In the genomic region with DNA sequence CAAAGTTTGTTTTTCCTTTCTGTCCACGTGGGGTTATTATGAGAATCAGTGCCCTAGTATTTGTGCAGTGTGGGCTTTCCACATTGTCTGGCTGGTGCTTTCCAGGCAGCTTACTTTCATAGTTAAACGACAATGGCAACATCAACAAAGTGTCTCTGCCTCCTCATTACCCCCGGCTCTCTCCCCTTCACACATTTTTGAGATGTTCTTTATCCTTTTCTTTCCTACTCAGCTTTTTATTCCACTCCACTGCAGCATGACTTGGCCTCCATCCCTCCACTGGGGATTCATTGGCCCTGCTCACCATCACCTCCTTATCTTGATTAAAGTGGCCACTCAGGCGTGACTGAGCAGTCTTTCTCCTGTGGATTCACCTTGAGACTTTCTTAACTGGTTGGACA, we compare ENCODE assay signal across 10 cellular contexts. TPM values are rescaled to one million over a fixed set of nuclear protein-coding genes. Genes with fewer than 3 reads are reported as not detected.
A peak's percentile ranks its signal among the peaks of the same experiment; 100 is the strongest.
DNase-seq lines count a peak whose midpoint lies in the region; ATAC-seq and TF ChIP-seq lines count a peak whose summit lies in the region.
"Had no signal": no experiment of that assay in that cellular context is flagged by ENCODE, and none has a peak within 500 bp of the region (broad histone marks: within the 10 kb centered on the region; RNA-seq: fewer than 3 reads in every experiment).

No MANE protein-coding gene starts in this region.

- no peak overlapping the region for H3K4me2 ChIP-seq in mesenchymal stem cell (ENCODE audit: low read length, poor library complexity, severe bottlenecking)

- H2BK120ac ChIP-seq in mesenchymal stem cell (ENCODE audit: low read depth, low read length), result no peak overlapping the region

- no peak overlapping the region for H3K23ac ChIP-seq in mesenchymal stem cell (ENCODE audit: low read length in 2 of 2)

- H3K4me3 ChIP-seq in LNCaP clone FGC (ENCODE audit: low read depth, low read length) (peak overlapping the region; percentile 8; the same call in 1 of the 2 replicates), mesenchymal stem cell (ENCODE audit: insufficient read depth in 1 of 2, low read depth in 1 of 2, low read length in 2 of 2) (peak overlapping the region in 1 of 2 experiments; percentile 52), urinary bladder (ENCODE audit: low read depth, low read length) (no peak overlapping the region)

- no peak overlapping the region for H4K8ac ChIP-seq in mesenchymal stem cell (ENCODE audit: low read length)

- peak overlapping the region; percentile 17 for H3K27ac ChIP-seq in mesenchymal stem cell (ENCODE audit: low read length, poor library complexity, severe bottlenecking)
- peak overlapping the region; percentile 65 for H3K27ac ChIP-seq in urinary bladder (ENCODE audit: low read depth)

- peaks cover 77% of the 10 kb centered on the region for H3K4me1 Mint-ChIP-seq in chondrocyte (ENCODE audit: low read depth)

- peaks cover 10% of the 10 kb centered on the region for H3K4me1 ChIP-seq in mesenchymal stem cell (ENCODE audit: control insufficient read depth, insufficient read depth, low read depth, low read length)
- H3K4me1 ChIP-seq in urinary bladder (ENCODE audit: insufficient read depth), result no peaks in the 10 kb centered on the region

- no peaks in the 10 kb centered on the region for H3K27me3 ChIP-seq in mesenchymal stem cell (ENCODE audit: control insufficient read depth in 1 of 2, insufficient read depth in 1 of 2, low read length in 2 of 2)

- no peak overlapping the region for H2AFZ ChIP-seq in mesenchymal stem cell (ENCODE audit: low read depth, low read length)

- no peaks in the 10 kb centered on the region for H3K9me3 Mint-ChIP-seq in chondrocyte (ENCODE audit: low read depth)
- H3K9me3 Mint-ChIP-seq: T-helper 2 cell treated with Interferon-gamma antibody and Interleukin-4, amounts not matched to agents 5 μg/mL and 100 μg/mL, for 36 hours had no signal

- ATAC-seq in HG02623 (IDR thresholded peaks at IDR 0.05; ENCODE audit: unreplicated experiment), result no peak

- H4K91ac ChIP-seq in mesenchymal stem cell (ENCODE audit: low read length), result peak overlapping the region; percentile 22

- peak overlapping the region; percentile 61 for H3K9ac ChIP-seq in mesenchymal stem cell (ENCODE audit: low read length)

- peak overlapping the region; percentile 87 for H3K27ac Mint-ChIP-seq in chondrocyte (ENCODE audit: unreplicated experiment)
- H3K27ac Mint-ChIP-seq: activated naive CD8-positive, alpha-beta T cell; T-helper 2 cell treated with Interferon-gamma antibody and Interleukin-4, amounts not matched to agents 5 μg/mL and 100 μg/mL, for 36 hours had no signal

- peak overlapping the region; percentile 56 for H3K4me3 Mint-ChIP-seq in chondrocyte (ENCODE audit: unreplicated experiment)
- H3K4me3 Mint-ChIP-seq: activated naive CD8-positive, alpha-beta T cell; T-helper 2 cell treated with Interferon-gamma antibody and Interleukin-4, amounts not matched to agents 5 μg/mL and 100 μg/mL, for 36 hours had no signal

- H3K14ac ChIP-seq in mesenchymal stem cell (ENCODE audit: low read length in 2 of 2), result no peak overlapping the region

- H3K4ac ChIP-seq in mesenchymal stem cell (ENCODE audit: low read depth in 1 of 2, low read length in 2 of 2), result peak overlapping the region in 1 of 2 experiments; percentile 13

- H2BK15ac ChIP-seq in mesenchymal stem cell (ENCODE audit: low read depth, poor library complexity, severe bottlenecking), result no peak overlapping the region

- H3K27me3 Mint-ChIP-seq in chondrocyte (ENCODE audit: low read depth), result no peaks in the 10 kb centered on the region
- H3K27me3 Mint-ChIP-seq: activated naive CD8-positive, alpha-beta T cell had no signal

- peak overlapping the region in 1 of 2 experiments; percentile 4 for H3K18ac ChIP-seq in mesenchymal stem cell (ENCODE audit: low read depth in 1 of 2, low read length in 2 of 2)

- no peak overlapping the region for H2BK5ac ChIP-seq in mesenchymal stem cell (ENCODE audit: low read depth, low read length, poor library complexity, severe bottlenecking)

- peak overlapping the region; percentile 34 for H2AK5ac ChIP-seq in mesenchymal stem cell (ENCODE audit: low read length, severe bottlenecking)

- H3K36me3 ChIP-seq in mesenchymal stem cell (ENCODE audit: control insufficient read depth in 1 of 2, insufficient read depth in 2 of 2, low read depth in 1 of 2, low read length in 2 of 2), result no peaks in the 10 kb centered on the region
- H3K36me3 ChIP-seq in urinary bladder (ENCODE audit: insufficient read depth), result no peaks in the 10 kb centered on the region

- DNase-seq in LNCaP clone FGC (ENCODE audit: low read depth), result no peak
- no peak for DNase-seq in chondrocyte (ENCODE audit: low spot score)
- peak; percentile 54 for DNase-seq in mesenchymal stem cell
- no peak for DNase-seq in NCI-H2227 treated with DMSO at 0.1 percent for 48 hours (lab: John Stamatoyannopoulos, UW)
- no peak for DNase-seq in SHP77 (lab: John Stamatoyannopoulos, UW)
- DNase-seq: NCI-H1436 had no signal

- H3K9me3 ChIP-seq in mesenchymal stem cell (ENCODE audit: control insufficient read depth, low read length), result no peaks in the 10 kb centered on the region

- H3K36me3 Mint-ChIP-seq in chondrocyte (ENCODE audit: low read depth), result no peaks in the 10 kb centered on the region
- H3K36me3 Mint-ChIP-seq: activated naive CD8-positive, alpha-beta T cell had no signal

- H3K79me1 ChIP-seq in mesenchymal stem cell (replicated peaks; ENCODE audit: low read length, poor library complexity, severe bottlenecking), result peaks cover 2% of the 10 kb centered on the region

- no peak overlapping the region for H2BK12ac ChIP-seq in mesenchymal stem cell (ENCODE audit: low read length in 2 of 2)

- TF ChIP-seq CTCF in LNCaP clone FGC (IDR thresholded peaks at IDR 0.05; ENCODE audit: control insufficient read depth, extremely low read depth, insufficient read depth) (no peak), chondrocyte (IDR thresholded peaks at IDR 0.05) (no peak)

- WGBS in mesenchymal stem cell, result 30% methylated on average over 4 of the region's 4 CpGs
- WGBS in urinary bladder, result 12% methylated on average over 4 of the region's 4 CpGs

RNA-seq across cellular contexts. Expression of a gene that starts 19.1 kb away (rescaled TPM):
- total RNA-seq in chondrocyte, result 78.7 to 92.6 TPM (median 91.3 TPM) in 3 replicates
- 28.6 TPM for polyA plus RNA-seq in mesenchymal stem cell (2013, experiment 1 of 2)
- 31.0 TPM for polyA plus RNA-seq in mesenchymal stem cell (2013, experiment 2 of 2)
- 50.3 TPM for total RNA-seq in urinary bladder
- 29.8 TPM for polyA plus RNA-seq in urinary bladder

RNA-seq across cellular contexts. Expression of a gene that starts 44.9 kb away (rescaled TPM):
- total RNA-seq in chondrocyte (30.7 to 47.2 TPM (median 37.5 TPM) in 3 replicates), urinary bladder (3.4 TPM)
- 181 TPM for polyA plus RNA-seq in mesenchymal stem cell (2013, experiment 1 of 2)
- 135 TPM for polyA plus RNA-seq in mesenchymal stem cell (2013, experiment 2 of 2)
- 101 TPM for polyA plus RNA-seq in urinary bladder
